Comparison of ENCODE assay signal across 1 cellular context in the genomic region with DNA sequence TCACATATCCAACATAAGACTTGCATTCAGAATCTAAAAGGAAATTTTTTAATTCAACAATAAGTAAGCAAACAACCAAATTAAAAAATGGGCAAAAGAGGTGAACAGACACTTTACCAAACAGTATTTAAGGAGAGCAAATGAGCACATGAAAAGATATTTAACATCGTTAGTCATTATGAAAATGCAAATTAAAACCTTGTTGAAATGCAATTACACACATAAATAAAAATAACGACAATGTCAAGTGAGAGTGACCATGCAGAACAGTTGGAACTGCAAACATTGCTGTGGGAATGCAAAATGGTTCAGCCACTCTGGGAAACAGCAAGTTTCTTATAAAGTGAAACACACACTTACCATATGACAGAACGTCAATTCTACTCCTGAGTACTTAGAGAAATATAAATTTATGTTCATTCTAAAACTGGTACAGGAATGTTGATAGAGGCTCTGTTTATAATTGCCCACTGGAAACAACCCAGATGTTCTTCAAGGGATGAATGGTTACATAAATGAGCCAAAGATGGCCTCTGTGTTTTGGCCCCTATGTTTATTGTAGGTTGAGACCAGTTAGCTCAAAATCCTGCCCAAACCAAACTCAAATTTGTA.
TF ChIP-seq lines count a peak whose summit lies in the region.

No MANE protein-coding gene starts in this region.

TF ChIP-seq in K562, 482 proteins besides CTCF, POLR2A, EP300 and RAD21 (continued from another document):
- TF ChIP-seq, protein P1, sequence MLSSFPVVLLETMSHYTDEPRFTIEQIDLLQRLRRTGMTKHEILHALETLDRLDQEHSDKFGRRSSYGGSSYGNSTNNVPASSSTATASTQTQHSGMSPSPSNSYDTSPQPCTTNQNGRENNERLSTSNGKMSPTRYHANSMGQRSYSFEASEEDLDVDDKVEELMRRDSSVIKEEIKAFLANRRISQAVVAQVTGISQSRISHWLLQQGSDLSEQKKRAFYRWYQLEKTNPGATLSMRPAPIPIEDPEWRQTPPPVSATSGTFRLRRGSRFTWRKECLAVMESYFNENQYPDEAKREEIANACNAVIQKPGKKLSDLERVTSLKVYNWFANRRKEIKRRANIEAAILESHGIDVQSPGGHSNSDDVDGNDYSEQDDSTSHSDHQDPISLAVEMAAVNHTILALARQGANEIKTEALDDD (IDR thresholded peaks at IDR 0.05): no peak
- no peak for TF ChIP-seq CBFB (CRISPR knock-in tag; IDR thresholded peaks at IDR 0.05)
- TF ChIP-seq, protein P2, sequence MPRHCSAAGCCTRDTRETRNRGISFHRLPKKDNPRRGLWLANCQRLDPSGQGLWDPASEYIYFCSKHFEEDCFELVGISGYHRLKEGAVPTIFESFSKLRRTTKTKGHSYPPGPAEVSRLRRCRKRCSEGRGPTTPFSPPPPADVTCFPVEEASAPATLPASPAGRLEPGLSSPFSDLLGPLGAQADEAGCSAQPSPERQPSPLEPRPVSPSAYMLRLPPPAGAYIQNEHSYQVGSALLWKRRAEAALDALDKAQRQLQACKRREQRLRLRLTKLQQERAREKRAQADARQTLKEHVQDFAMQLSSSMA (CRISPR knock-in tag; IDR thresholded peaks at IDR 0.05): no peak
